Comparison of ENCODE assay signal across 8 cellular contexts in the genomic region with DNA sequence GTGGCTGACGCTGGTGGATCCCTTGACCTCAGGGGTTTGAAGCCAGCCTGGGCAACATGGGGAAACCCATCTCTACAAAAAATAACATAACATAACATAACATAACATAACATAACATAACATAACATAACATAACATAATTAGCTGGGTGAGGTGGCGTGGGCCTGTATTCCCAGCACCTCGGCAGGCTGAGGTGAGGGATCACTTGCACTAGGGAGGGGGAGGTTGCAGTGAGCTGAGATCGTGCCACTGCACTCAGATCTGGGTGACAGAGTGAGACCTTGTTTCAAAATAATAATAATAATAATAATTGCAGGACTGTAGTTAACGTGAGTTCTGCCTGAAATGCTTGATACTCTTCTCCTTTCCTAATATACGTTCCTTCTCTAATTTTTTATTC. TPM values are rescaled to one million over a fixed set of nuclear protein-coding genes. Genes with fewer than 3 reads are reported as not detected.
A peak's percentile ranks its signal among the peaks of the same experiment; 100 is the strongest.
DNase-seq lines count a peak whose midpoint lies in the region; ATAC-seq, FAIRE-seq and TF ChIP-seq lines count a peak whose summit lies in the region.

No MANE protein-coding gene starts in this region.

- no peak overlapping the region for H2AK9ac ChIP-seq in IMR-90 (replicated peaks; ENCODE audit: low read depth, low read length, poor library complexity)

- BruUV-seq in IMR-90 (replicated peaks; lab: Mats Ljungman, UMichigan) = no TSS peak

- H3K27ac ChIP-seq in CD4-positive, alpha-beta T cell (ENCODE audit: low read depth, low read length) = no peak overlapping the region
- H3K27ac ChIP-seq in IMR-90 (ENCODE audit: insufficient read depth, low read length) = no peak overlapping the region
- no peak overlapping the region for H3K27ac ChIP-seq in body of pancreas
- H3K27ac ChIP-seq in pancreas = no peak overlapping the region

- no peaks in the 10 kb centered on the region for H3K9me1 ChIP-seq in IMR-90 (ENCODE audit: insufficient read depth, low read length)

- H4K8ac ChIP-seq in IMR-90 (ENCODE audit: low read depth in 2 of 2, low read length in 2 of 2) = no peak overlapping the region; a peak in 1 of 4 replicates

- dilution Hi-C loops in IMR-90 (cut with HindIII; ENCODE audit: low sequenced_read_pairs, unreplicated experiment) = no loop called here

- in situ Hi-C loops in IMR-90 (cut with MboI; ENCODE audit: low sequenced_read_pairs) = no loop called here

- CTCF ChIA-PET in CD4-positive, alpha-beta T cell (lab: Charles Lee) = no interaction called here
- CTCF ChIA-PET in IMR-90 (lab: Yijun Ruan, JAX) = no interaction called here

- no peak overlapping the region for H3K14ac ChIP-seq in IMR-90 (replicated peaks; ENCODE audit: low read depth, low read length)

- H3K23ac ChIP-seq in IMR-90 (ENCODE audit: low read depth, low read length) = no peak overlapping the region

- H2BK15ac ChIP-seq in IMR-90 (ENCODE audit: low read depth, low read length) = no peak overlapping the region

- no peaks in the 10 kb centered on the region for H3K27me3 ChIP-seq in CD4-positive, alpha-beta T cell (ENCODE audit: control insufficient read depth, insufficient read depth, low read length)
- H3K27me3 ChIP-seq in IMR-90 (ENCODE audit: control insufficient read depth, insufficient read depth, low read length) (no peaks in the 10 kb centered on the region), body of pancreas (no peaks in the 10 kb centered on the region), pancreas (no peaks in the 10 kb centered on the region)

- peak overlapping the region; percentile 99 for H3K4me3 Mint-ChIP-seq in CD4-positive, alpha-beta T cell
- H3K4me3 Mint-ChIP-seq in central memory CD8-positive, alpha-beta T cell = peak overlapping the region; percentile 98
- H3K4me3 Mint-ChIP-seq in nephron progenitor cell = peak overlapping the region; percentile 100

- TF ChIP-seq RAD21 in IMR-90 (IDR thresholded peaks at IDR 0.05; ENCODE audit: low read length) = no peak

- no peaks in the 10 kb centered on the region for H3K9me3 ChIP-seq in CD4-positive, alpha-beta T cell (ENCODE audit: control insufficient read depth, low read length)
- H3K9me3 ChIP-seq in IMR-90 (ENCODE audit: control insufficient read depth, insufficient read depth, low read length) (no peaks in the 10 kb centered on the region), body of pancreas (no peaks in the 10 kb centered on the region), pancreas (no peaks in the 10 kb centered on the region)

- no peak for FAIRE-seq in pancreas (lab: Jason Lieb, UNC)

- no CpG with 5 or more reads among the region's 6 CpGs for WGBS in IMR-90 (ENCODE audit: extremely low coverage in 2 of 2, insufficient read length in 1 of 2), 2 experiments
- WGBS in body of pancreas, 2 donors = 59 to 65% methylated on average over 6 of the region's 6 CpGs
- WGBS in pancreas, 2 donors = 54 to 74% methylated on average over 6 of the region's 6 CpGs

- intact Hi-C loops in CD4-positive, alpha-beta T cell (cut with DNase I, micrococcal nuclease) = loop anchor here (2.0 to 10.0 kb wide), 7 partner anchors 60 to 1743 kb away; partner anchors contain the start of genes BORCS5 (in 1 of the 2), GABARAPL1 (in 1 of the 2), MANSC1 (in 1 of the 2) and STYK1 (in 1 of the 2)
- intact Hi-C loops in IMR-90 (cut with micrococcal nuclease) (loop anchor here (2.0 to 10.0 kb wide), 2 partner anchors 105 to 583 kb away; no protein-coding TSS in a partner anchor), body of pancreas (cut with DNase I) (no loop called here), pancreas (cut with DNase I) (no loop called here)

- no peak overlapping the region for H3K18ac ChIP-seq in IMR-90 (ENCODE audit: low read depth, low read length)

- H3K79me1 ChIP-seq in IMR-90 (ENCODE audit: low read depth in 1 of 2, low read length in 2 of 2) = peaks cover 6 to 16% of the 10 kb centered on the region in 2 experiments; a peak in 3 of 4 replicates

- H4K5ac ChIP-seq in IMR-90 (ENCODE audit: low read depth, low read length) = no peak overlapping the region

- peak overlapping the region; percentile 99 for H3K27ac Mint-ChIP-seq in CD4-positive, alpha-beta T cell
- peak overlapping the region; percentile 100 for H3K27ac Mint-ChIP-seq in central memory CD8-positive, alpha-beta T cell (ENCODE audit: low read depth)
- H3K27ac Mint-ChIP-seq in nephron progenitor cell = no peak overlapping the region

- no peak for ATAC-seq in CD4-positive, alpha-beta T cell (ENCODE audit: poor library complexity)
- ATAC-seq in IMR-90 (ENCODE audit: low read depth) (no peak), body of pancreas (no peak), pancreas (no peak)
- ATAC-seq in central memory CD8-positive, alpha-beta T cell (replicated peaks; ENCODE audit: extremely low read depth, poor library complexity, severe bottlenecking) = no peak

- H3K4me2 ChIP-seq in IMR-90 (ENCODE audit: low read depth, low read length) = peak overlapping the region; percentile 100

- TF ChIP-seq POLR2A in IMR-90 (IDR thresholded peaks at IDR 0.05; ENCODE audit: low read depth, low read length) (no peak), body of pancreas (IDR thresholded peaks at IDR 0.05) (no peak)

- DNase-seq in CD4-positive, alpha-beta T cell = no peak
- no peak for DNase-seq in IMR-90
- DNase-seq in central memory CD8-positive, alpha-beta T cell (ENCODE audit: low spot score in 2 of 2) = no peak
- no peak for DNase-seq in nephron progenitor cell
- DNase-seq in DMS153 (lab: John Stamatoyannopoulos, UW) = no peak
- DNase-seq in activated gamma-delta T cell (lab: John Stamatoyannopoulos, UW) = no peak
- DNase-seq in body of pancreas = no peak
- DNase-seq in pancreas = no peak

- H3K9me3 Mint-ChIP-seq in CD4-positive, alpha-beta T cell = no peaks in the 10 kb centered on the region
- H3K9me3 Mint-ChIP-seq in central memory CD8-positive, alpha-beta T cell = no peaks in the 10 kb centered on the region
- H3K9me3 Mint-ChIP-seq in nephron progenitor cell = no peaks in the 10 kb centered on the region

- no peak overlapping the region for H2BK5ac ChIP-seq in IMR-90 (ENCODE audit: low read depth, low read length, poor library complexity, severe bottlenecking)

- H3K4me1 Mint-ChIP-seq in CD4-positive, alpha-beta T cell (ENCODE audit: low read depth) = peaks cover 34% of the 10 kb centered on the region
- peaks cover 27% of the 10 kb centered on the region for H3K4me1 Mint-ChIP-seq in central memory CD8-positive, alpha-beta T cell
- peaks cover 35% of the 10 kb centered on the region for H3K4me1 Mint-ChIP-seq in nephron progenitor cell

- H2AK5ac ChIP-seq in IMR-90 (ENCODE audit: low read depth, low read length) = peak overlapping the region; percentile 29; the same call in 1 of the 2 replicates

- no peaks in the 10 kb centered on the region for H4K20me1 ChIP-seq in IMR-90 (ENCODE audit: insufficient read depth, low read length)

- H2AFZ ChIP-seq in IMR-90 (replicated peaks; ENCODE audit: low read length, poor library complexity) = no peak overlapping the region

- H4K91ac ChIP-seq in IMR-90 (ENCODE audit: insufficient read depth, low read depth, low read length) = no peak overlapping the region

- no peak overlapping the region for H3K4me3 ChIP-seq in IMR-90 (ENCODE audit: insufficient read depth, low read depth, low read length)
- H3K4me3 ChIP-seq in body of pancreas = no peak overlapping the region
- H3K4me3 ChIP-seq in pancreas = peak overlapping the region in 2 of 4 donors; percentile 66 to 83

- no peak overlapping the region for H2BK20ac ChIP-seq in IMR-90 (ENCODE audit: low read depth, low read length)

- H2BK120ac ChIP-seq in IMR-90 (ENCODE audit: low read depth, low read length) = no peak overlapping the region

- peaks cover 60% of the 10 kb centered on the region for H3K36me3 Mint-ChIP-seq in CD4-positive, alpha-beta T cell (ENCODE audit: low read depth)
- peaks cover 35% of the 10 kb centered on the region for H3K36me3 Mint-ChIP-seq in central memory CD8-positive, alpha-beta T cell (ENCODE audit: insufficient read depth)
- peaks cover 30% of the 10 kb centered on the region for H3K36me3 Mint-ChIP-seq in nephron progenitor cell (ENCODE audit: low read depth)

- H3K36me3 ChIP-seq in IMR-90 (ENCODE audit: control insufficient read depth, insufficient read depth, low read length) (peaks cover 3% of the 10 kb centered on the region), body of pancreas (replicated peaks in 1 of 2; ENCODE audit: insufficient read depth in 1 of 2, low read depth in 2 of 2) (peaks cover 0 to 3% of the 10 kb centered on the region in 2 donors), pancreas (peaks cover 0 to 4% (median 3%) of the 10 kb centered on the region in 3 donors)

- no peak overlapping the region for H3K4ac ChIP-seq in IMR-90 (ENCODE audit: low read depth, low read length)

- H3K9ac ChIP-seq in IMR-90 (ENCODE audit: low read depth, low read length) = peak overlapping the region; percentile 11; the same call in 1 of the 2 replicates

- H3K56ac ChIP-seq in IMR-90 (ENCODE audit: extremely low read depth, insufficient read depth, low read length) = no peak overlapping the region

- H3K4me1 ChIP-seq in IMR-90 (ENCODE audit: control insufficient read depth, insufficient read depth, low read length) (peaks cover 5% of the 10 kb centered on the region), body of pancreas (peaks cover 15% of the 10 kb centered on the region), pancreas (peaks cover 0 to 11% (median 0%) of the 10 kb centered on the region in 3 donors)

- POLR2A ChIA-PET in CD4-positive, alpha-beta T cell (lab: Charles Lee) = interaction anchor here (1.1 kb wide), 1 partner anchor 399 kb away, joined by 4 read pairs; the partner anchor contains the start of gene GABARAPL1
- POLR2A ChIA-PET in IMR-90 (lab: Charles Lee; ENCODE audit: unreplicated experiment) = no interaction called here

- H3K27me3 Mint-ChIP-seq in CD4-positive, alpha-beta T cell = peaks cover 9% of the 10 kb centered on the region
- no peaks in the 10 kb centered on the region for H3K27me3 Mint-ChIP-seq in central memory CD8-positive, alpha-beta T cell
- no peaks in the 10 kb centered on the region for H3K27me3 Mint-ChIP-seq in nephron progenitor cell (ENCODE audit: low read depth, poor library complexity)

- no peak for TF ChIP-seq CTCF in CD4-positive, alpha-beta T cell (IDR thresholded peaks at IDR 0.05)
- TF ChIP-seq CTCF in IMR-90 (conservative IDR thresholded peaks at IDR 0.05; ENCODE audit: low read depth, low read length) (no peak), nephron progenitor cell (IDR thresholded peaks at IDR 0.05) (no peak), body of pancreas (IDR thresholded peaks at IDR 0.05) (no peak), pancreas (IDR thresholded peaks at IDR 0.05) (no peak)

TF ChIP-seq in IMR-90, 13 proteins besides CTCF, POLR2A, EP300 and RAD21:
- TF ChIP-seq RCOR1 (IDR thresholded peaks at IDR 0.05; ENCODE audit: insufficient replicate concordance, low read length) = no peak

RNA-seq across cellular contexts. Expression of gene MAGOHB, which starts 1.3 kb away (rescaled TPM):
- 1 to 10 TPM; 7.5 to 7.7 TPM for total RNA-seq in CD4-positive, alpha-beta T cell
- total RNA-seq in IMR-90 (2012; rRNA removed) (6.3 and 23.3 TPM in 2 replicates), body of pancreas (10 to 100 TPM; 16.9 to 17.5 TPM), pancreas (10 to 100 TPM in 2 of 6 donors, 1 to 10 TPM in 4; 5.4 to 11.4 (median 8.6) TPM)
- polyA plus RNA-seq in IMR-90 (2012; rRNA removed) (15.6 and 20.3 TPM in 2 replicates), pancreas (10 to 100 TPM; 13.7 to 18.6 TPM)
- 1.2 and 5.4 TPM in 2 replicates for polyA plus RNA-seq in IMR-90 (2012; cell fraction: cytosol; rRNA removed)
- 7.3 and 10.8 TPM in 2 replicates for polyA plus RNA-seq in IMR-90 (2012; cell fraction: nucleus; rRNA removed; ENCODE audit: low replicate concordance)

Comparison
In these comparisons a context has a peak if more than half of its experiments do, and no peak if none do; other contexts are left out.
1. intact Hi-C loops: an anchor here in CD4-positive, alpha-beta T cell (2.0 to 10.0 kb wide) and IMR-90 (2.0 to 10.0 kb wide); none called in body of pancreas and pancreas.